32 cellular contexts compared by ENCODE assay signal in genomic region chr3:174783502-174783901, GRCh38.
DNase-seq lines count a peak whose midpoint lies in the region; ATAC-seq, FAIRE-seq and TF ChIP-seq lines count a peak whose summit lies in the region.
"Had no signal": no experiment of that assay in that cellular context is flagged by ENCODE, and none has a peak within 500 bp of the region (broad histone marks: within the 10 kb centered on the region; RNA-seq: fewer than 3 reads in every experiment).

No MANE protein-coding gene starts in this region.

- H3K56ac ChIP-seq in IMR-90 (ENCODE audit: extremely low read depth, insufficient read depth, low read length) = no peak overlapping the region

- peaks cover 2% of the 10 kb centered on the region for H3K9me3 Mint-ChIP-seq in Calu3 (ENCODE audit: low read depth, unreplicated experiment)
- H3K9me3 Mint-ChIP-seq in activated CD4-positive, alpha-beta T cell treated with anti-CD3 and anti-CD28 coated beads, Interleukin-2, amount 10 ng/mL, durations not matched to agents 7 days and 5 days = peaks cover 8% of the 10 kb centered on the region

- H3K27me3 Mint-ChIP-seq in Calu3 (ENCODE audit: unreplicated experiment) = no peaks in the 10 kb centered on the region
- H3K27me3 Mint-ChIP-seq in activated CD4-positive, alpha-beta T cell treated with anti-CD3 and anti-CD28 coated beads, Interleukin-2, amount 10 ng/mL, durations not matched to agents 7 days and 5 days = no peaks in the 10 kb centered on the region
- H3K27me3 Mint-ChIP-seq: B cell; CD4-positive, alpha-beta memory T cell; CD4-positive, alpha-beta T cell; CD4-positive, CD25-positive, alpha-beta regulatory T cell; CD8-positive, alpha-beta memory T cell had no signal

- FAIRE-seq in HepG2 (lab: Jason Lieb, UNC) = no peak
- FAIRE-seq: A549 had no signal

- H3K4me1 ChIP-seq in HepG2 (ENCODE audit: insufficient read depth, low read length) = no peaks in the 10 kb centered on the region
- no peaks in the 10 kb centered on the region for H3K4me1 ChIP-seq in right lobe of liver
- H3K4me1 ChIP-seq in IMR-90 (ENCODE audit: control insufficient read depth, insufficient read depth, low read length) = no peaks in the 10 kb centered on the region
- H3K4me1 ChIP-seq in PC-3 (ENCODE audit: insufficient read depth, low read length) = peaks cover 25% of the 10 kb centered on the region
- H3K4me1 ChIP-seq: A549; BE2C; BLaER1; BLaER1 treated with 17β-estradiol and CSF1 and Interleukin-3, amounts not matched to agents 10 nM and 100 nM; Caco-2 had no signal

- CTCF ChIA-PET in HepG2 (lab: Yijun Ruan, JAX; ENCODE audit: low intra/inter-chr PET ratio, low total read pairs) = no interaction called here
- CTCF ChIA-PET in IMR-90 (lab: Yijun Ruan, JAX) = interaction anchor here (0.5 to 0.8 kb wide), 2 partner anchors 10 to 614 kb away, joined by 3 read pairs; no protein-coding TSS in a partner anchor
- CTCF ChIA-PET in PC-3 (lab: Charles Lee) = no interaction called here
- CTCF ChIA-PET in Calu3 (lab: Charles Lee) = interaction anchor here (0.5 kb wide), 1 partner anchor 58 kb away, joined by 3 read pairs; no protein-coding TSS in a partner anchor
- CTCF ChIA-PET in activated CD4-positive, alpha-beta T cell treated with anti-CD3 and anti-CD28 coated beads, Interleukin-2, amount 10 ng/mL, durations not matched to agents 7 days and 5 days (lab: Charles Lee) = no interaction called here

- in situ Hi-C loops in HepG2 (cut with HindIII; ENCODE audit: extremely low pct_ligation_motif_present, low pct_unique_long_range_greater_than_20kb) = no loop called here
- in situ Hi-C loops in IMR-90 (cut with MboI; ENCODE audit: low sequenced_read_pairs) = no loop called here

- no peak overlapping the region for H3K27ac Mint-ChIP-seq in Calu3 (ENCODE audit: unreplicated experiment)
- H3K27ac Mint-ChIP-seq in activated CD4-positive, alpha-beta T cell treated with anti-CD3 and anti-CD28 coated beads, Interleukin-2, amount 10 ng/mL, durations not matched to agents 7 days and 5 days = no peak overlapping the region
- H3K27ac Mint-ChIP-seq: B cell; CD14-positive monocyte; CD4-positive, alpha-beta memory T cell; CD4-positive, alpha-beta T cell; CD4-positive, CD25-positive, alpha-beta regulatory T cell; CD8-positive, alpha-beta memory T cell; CD8-positive, alpha-beta T cell had no signal

- peak overlapping the region; percentile 76 for H2BK5ac ChIP-seq in IMR-90 (ENCODE audit: low read depth, low read length, poor library complexity, severe bottlenecking)

- TF ChIP-seq CTCF in HepG2 (CRISPR knock-in tag; IDR thresholded peaks at IDR 0.05) = no peak
- TF ChIP-seq CTCF in right lobe of liver (IDR thresholded peaks at IDR 0.05) = no peak
- TF ChIP-seq CTCF in IMR-90 (conservative IDR thresholded peaks at IDR 0.05; ENCODE audit: low read depth, low read length) = no peak
- no peak for TF ChIP-seq CTCF in PC-3 (conservative IDR thresholded peaks at IDR 0.05; ENCODE audit: low read depth, low read length)
- TF ChIP-seq CTCF in Calu3 (IDR thresholded peaks at IDR 0.05; ENCODE audit: unreplicated experiment) = no peak

- TF ChIP-seq POLR2A in HepG2 (IDR thresholded peaks at IDR 0.05; ENCODE audit: insufficient read depth in 1 of 2, low read depth in 2 of 2, low read length in 2 of 2) (no peak), right lobe of liver (IDR thresholded peaks at IDR 0.05) (no peak), IMR-90 (IDR thresholded peaks at IDR 0.05; ENCODE audit: low read depth, low read length) (no peak)

- H2AK5ac ChIP-seq in IMR-90 (ENCODE audit: low read depth, low read length) = 0 out of 2 replicates have a peak overlapping the region, but pooled peaks have one; percentile 85

- H2AFZ ChIP-seq in HepG2 (ENCODE audit: low read length) (no peak overlapping the region), IMR-90 (replicated peaks; ENCODE audit: low read length, poor library complexity) (peak overlapping the region; percentile 40), PC-3 (ENCODE audit: low read length) (no peak overlapping the region)

- H2BK15ac ChIP-seq in IMR-90 (ENCODE audit: low read depth, low read length) = peak overlapping the region; percentile 59; the same call in 1 of the 3 replicates

- peak overlapping the region; percentile 20; the same call in 1 of the 2 replicates for H4K5ac ChIP-seq in IMR-90 (ENCODE audit: low read depth, low read length)

- POLR2A ChIA-PET in HepG2 (lab: Yijun Ruan, JAX) = no interaction called here
- POLR2A ChIA-PET in IMR-90 (lab: Charles Lee; ENCODE audit: unreplicated experiment) = no interaction called here
- POLR2A ChIA-PET in PC-3 (lab: Charles Lee; ENCODE audit: unreplicated experiment) = interaction anchor here (0.5 kb wide), 1 partner anchor 80 kb away, joined by 3 read pairs; no protein-coding TSS in a partner anchor
- POLR2A ChIA-PET in activated CD4-positive, alpha-beta T cell treated with anti-CD3 and anti-CD28 coated beads, Interleukin-2, amount 10 ng/mL, durations not matched to agents 7 days and 5 days (lab: Charles Lee) = no interaction called here

- H3K9me2 ChIP-seq in PC-3 (replicated peaks; ENCODE audit: low read length) = no peaks in the 10 kb centered on the region

- H3K18ac ChIP-seq in IMR-90 (ENCODE audit: low read depth, low read length) = peak overlapping the region; percentile 77; the same call in 1 of the 2 replicates

- H3K9me3 ChIP-seq in HepG2 (ENCODE audit: low read length) (no peaks in the 10 kb centered on the region; the same call in 1 of the 2 replicates), right lobe of liver (no peaks in the 10 kb centered on the region), IMR-90 (ENCODE audit: control insufficient read depth, insufficient read depth, low read length) (no peaks in the 10 kb centered on the region), PC-3 (ENCODE audit: low read length) (no peaks in the 10 kb centered on the region)
- H3K9me3 ChIP-seq: A549, BE2C, BLaER1, Caco-2 had no signal

- peak overlapping the region in 1 of 2 experiments; percentile 51; a peak in 2 of 4 replicates for H4K8ac ChIP-seq in IMR-90 (ENCODE audit: low read depth in 2 of 2, low read length in 2 of 2)

- peak overlapping the region; percentile 70; the same call in 1 of the 2 replicates for H4K91ac ChIP-seq in IMR-90 (ENCODE audit: insufficient read depth, low read depth, low read length)

- dilution Hi-C loops in IMR-90 (cut with HindIII; ENCODE audit: low sequenced_read_pairs, unreplicated experiment) = no loop called here

- peak overlapping the region; percentile 83 for H3K4ac ChIP-seq in IMR-90 (ENCODE audit: low read depth, low read length)

- no peaks in the 10 kb centered on the region for H3F3A ChIP-seq in PC-3 (ENCODE audit: low read length, unreplicated experiment)

- H3K4me2 ChIP-seq in HepG2 (ENCODE audit: low read depth, low read length) (no peak overlapping the region), IMR-90 (ENCODE audit: low read depth, low read length) (no peak overlapping the region), PC-3 (ENCODE audit: low read length) (peak overlapping the region; percentile 57)
- H3K4me2 ChIP-seq: A549; BLaER1; BLaER1 treated with 17β-estradiol and CSF1 and Interleukin-3, amounts not matched to agents 10 nM and 100 nM had no signal

- H3K36me3 ChIP-seq in HepG2 (replicated peaks in 1 of 2; ENCODE audit: control insufficient read depth in 1 of 2, insufficient read depth in 2 of 2, low read length in 2 of 2) = no peaks in the 10 kb centered on the region
- no peaks in the 10 kb centered on the region for H3K36me3 ChIP-seq in right lobe of liver
- no peaks in the 10 kb centered on the region for H3K36me3 ChIP-seq in IMR-90 (ENCODE audit: control insufficient read depth, insufficient read depth, low read length)
- H3K36me3 ChIP-seq in PC-3 (ENCODE audit: low read depth, low read length) = no peaks in the 10 kb centered on the region
- H3K36me3 ChIP-seq: BE2C; BLaER1; BLaER1 treated with 17β-estradiol and CSF1 and Interleukin-3, amounts not matched to agents 10 nM and 100 nM had no signal

- H3K79me1 ChIP-seq in IMR-90 (ENCODE audit: low read depth in 1 of 2, low read length in 2 of 2) = no peaks in the 10 kb centered on the region

- no peaks in the 10 kb centered on the region for H3K4me1 Mint-ChIP-seq in Calu3 (ENCODE audit: low read depth, unreplicated experiment)
- H3K4me1 Mint-ChIP-seq in activated CD4-positive, alpha-beta T cell treated with anti-CD3 and anti-CD28 coated beads, Interleukin-2, amount 10 ng/mL, durations not matched to agents 7 days and 5 days = no peaks in the 10 kb centered on the region
- H3K4me1 Mint-ChIP-seq: B cell; CD14-positive monocyte; CD4-positive, alpha-beta memory T cell; CD4-positive, CD25-positive, alpha-beta regulatory T cell; CD8-positive, alpha-beta memory T cell had no signal

- 0 out of 2 replicates have a peak, but pooled peaks cover 2% of the 10 kb centered on the region for H3K9me1 ChIP-seq in IMR-90 (ENCODE audit: insufficient read depth, low read length)

- WGBS in HepG2 (ENCODE audit: low lambda C conversion rate) = 7% methylated on average over 2 of the region's 2 CpGs
- 68% methylated on average over 2 of the region's 2 CpGs for WGBS in right lobe of liver (ENCODE audit: insufficient coverage, low coverage, low lambda C conversion rate, missing lambda C conversion rate)
- no CpG with 5 or more reads among the region's 2 CpGs for WGBS in IMR-90 (ENCODE audit: extremely low coverage in 2 of 2, insufficient read length in 1 of 2), 2 experiments

- H2AK9ac ChIP-seq in IMR-90 (replicated peaks; ENCODE audit: low read depth, low read length, poor library complexity) = no peak overlapping the region

- H3K79me2 ChIP-seq in HepG2 (ENCODE audit: insufficient read depth, low read length) = no peaks in the 10 kb centered on the region
- H3K79me2 ChIP-seq in PC-3 (ENCODE audit: low read length) = no peaks in the 10 kb centered on the region

- H3K27ac ChIP-seq in HepG2 (ENCODE audit: extremely low read length, insufficient read depth, low read length) (no peak overlapping the region), right lobe of liver (no peak overlapping the region), IMR-90 (ENCODE audit: insufficient read depth, low read length) (no peak overlapping the region), PC-3 (ENCODE audit: low read length) (peak overlapping the region; percentile 87), epithelial cell of prostate (peak overlapping the region; percentile 54)
- H3K27ac ChIP-seq: 22Rv1; A549; BLaER1; BLaER1 treated with 17β-estradiol and CSF1 and Interleukin-3, amounts not matched to agents 10 nM and 100 nM; C4-2B had no signal

- H3K36me3 Mint-ChIP-seq in Calu3 (ENCODE audit: insufficient read depth, unreplicated experiment) = no peaks in the 10 kb centered on the region
- no peaks in the 10 kb centered on the region for H3K36me3 Mint-ChIP-seq in activated CD4-positive, alpha-beta T cell treated with anti-CD3 and anti-CD28 coated beads, Interleukin-2, amount 10 ng/mL, durations not matched to agents 7 days and 5 days (ENCODE audit: low read depth)
- H3K36me3 Mint-ChIP-seq: CD14-positive monocyte; CD4-positive, alpha-beta memory T cell; CD4-positive, CD25-positive, alpha-beta regulatory T cell; CD8-positive, alpha-beta memory T cell; CD8-positive, alpha-beta T cell had no signal

- intact Hi-C loops in HepG2 (cut with micrococcal nuclease; ENCODE audit: unreplicated experiment) = no loop called here
- intact Hi-C loops in right lobe of liver (cut with DNase I) = no loop called here
- intact Hi-C loops in IMR-90 (cut with micrococcal nuclease) = loop anchor here (10.0 kb wide), 1 partner anchor 339 kb away; no protein-coding TSS in a partner anchor
- intact Hi-C loops in PC-3 (cut with micrococcal nuclease) = no loop called here
- intact Hi-C loops in Calu3 (cut with micrococcal nuclease; ENCODE audit: unreplicated experiment) = no loop called here

- peak overlapping the region; percentile 88 for H2BK120ac ChIP-seq in IMR-90 (ENCODE audit: low read depth, low read length)

- H2BK20ac ChIP-seq in IMR-90 (ENCODE audit: low read depth, low read length) = peak overlapping the region; percentile 89

- ATAC-seq in HepG2 (no peak), right lobe of liver (no peak), IMR-90 (ENCODE audit: low read depth) (no peak), PC-3 (no peak)
- ATAC-seq: A549; CD8-positive, alpha-beta T cell had no signal

- H3K4me3 ChIP-seq in HepG2 (replicated peaks in 1 of 3; ENCODE audit: insufficient read depth in 1 of 3, low read depth in 2 of 3, low read length in 3 of 3) (no peak overlapping the region), right lobe of liver (no peak overlapping the region), IMR-90 (ENCODE audit: insufficient read depth, low read depth, low read length) (no peak overlapping the region), PC-3 (ENCODE audit: low read length) (no peak overlapping the region)
- H3K4me3 ChIP-seq: A549; BLaER1; BLaER1 treated with 17β-estradiol and CSF1 and Interleukin-3, amounts not matched to agents 10 nM and 100 nM had no signal

- H3K27me3 ChIP-seq in HepG2 (ENCODE audit: control insufficient read depth in 1 of 2, insufficient read depth in 2 of 2, low read length in 2 of 2) (no peaks in the 10 kb centered on the region), right lobe of liver (no peaks in the 10 kb centered on the region), IMR-90 (ENCODE audit: control insufficient read depth, insufficient read depth, low read length) (no peaks in the 10 kb centered on the region), PC-3 (ENCODE audit: low read length) (no peaks in the 10 kb centered on the region)
- H3K27me3 ChIP-seq: BE2C; BLaER1; BLaER1 treated with 17β-estradiol and CSF1 and Interleukin-3, amounts not matched to agents 10 nM and 100 nM had no signal

- no peak for TF ChIP-seq EP300 in HepG2 (IDR thresholded peaks at IDR 0.05; ENCODE audit: low read depth in 2 of 2, low read length in 2 of 2)
- TF ChIP-seq EP300 in HepG2 (CRISPR knock-in tag; IDR thresholded peaks at IDR 0.05; ENCODE audit: borderline replicate concordance) = no peak

- DNase-seq in HepG2 (ENCODE audit: low spot score) = no peak
- no peak for DNase-seq in right lobe of liver
- no peak for DNase-seq in IMR-90
- DNase-seq in PC-3 = no peak
- DNase-seq in epithelial cell of prostate (ENCODE audit: low read depth, low spot score) = no peak
- DNase-seq in NCI-H146 (lab: John Stamatoyannopoulos, UW) = no peak
- DNase-seq in Calu3 = no peak
- DNase-seq in activated CD4-positive, alpha-beta T cell treated with anti-CD3 and anti-CD28 coated beads, Interleukin-2, amount 10 ng/mL, durations not matched to agents 7 days and 5 days = no peak
- DNase-seq: 8988T; ACHN; AML-193; BE2C; C1 segment of cervical spinal cord; Caco-2; CD4-positive, alpha-beta memory T cell; CD4-positive, alpha-beta T cell; CD4-positive, CD25-positive, alpha-beta regulatory T cell; CD8-positive, alpha-beta memory T cell; CD8-positive, alpha-beta T cell; COR-L47; DMS 273 treated with DMSO at 0.1 percent for 48 hours; DMS153; DMS79; DMS79 treated with DMSO at 0.1 percent for 48 hours; DND-41 had no signal

- no peak overlapping the region for H3K23ac ChIP-seq in IMR-90 (ENCODE audit: low read depth, low read length)

- TF ChIP-seq RAD21 in HepG2 (CRISPR knock-in tag; IDR thresholded peaks at IDR 0.05) (no peak), IMR-90 (IDR thresholded peaks at IDR 0.05; ENCODE audit: low read length) (no peak)

- no peak overlapping the region for H3K4me3 Mint-ChIP-seq in Calu3 (ENCODE audit: low read depth, unreplicated experiment)
- no peak overlapping the region for H3K4me3 Mint-ChIP-seq in activated CD4-positive, alpha-beta T cell treated with anti-CD3 and anti-CD28 coated beads, Interleukin-2, amount 10 ng/mL, durations not matched to agents 7 days and 5 days
- H3K4me3 Mint-ChIP-seq: B cell; CD14-positive monocyte; CD4-positive, alpha-beta memory T cell; CD4-positive, alpha-beta T cell; CD4-positive, CD25-positive, alpha-beta regulatory T cell; CD8-positive, alpha-beta memory T cell; CD8-positive, alpha-beta T cell had no signal

- no peak overlapping the region for H3K9ac ChIP-seq in HepG2 (ENCODE audit: insufficient read depth, low read depth, low read length)
- no peak overlapping the region for H3K9ac ChIP-seq in IMR-90 (ENCODE audit: low read depth, low read length)
- H3K9ac ChIP-seq in PC-3 (ENCODE audit: low read length) = no peak overlapping the region
- H3K9ac ChIP-seq: BLaER1; BLaER1 treated with 17β-estradiol and CSF1 and Interleukin-3, amounts not matched to agents 10 nM and 100 nM had no signal

- BruUV-seq in HepG2 (replicated peaks; lab: Mats Ljungman, UMichigan) = no TSS peak
- no TSS peak for BruUV-seq in IMR-90 (replicated peaks; lab: Mats Ljungman, UMichigan)
- no TSS peak for BruUV-seq in PC-3 (replicated peaks; lab: Mats Ljungman, UMichigan)
- no TSS peak for BruUV-seq in Calu3 (replicated peaks; lab: Mats Ljungman, UMichigan)

- no peaks in the 10 kb centered on the region for H4K20me1 ChIP-seq in HepG2 (ENCODE audit: insufficient read depth, low read length)
- no peaks in the 10 kb centered on the region for H4K20me1 ChIP-seq in IMR-90 (ENCODE audit: insufficient read depth, low read length)
- H4K20me1 ChIP-seq in PC-3 (ENCODE audit: low read length) = no peaks in the 10 kb centered on the region
- H4K20me1 ChIP-seq: BLaER1; BLaER1 treated with 17β-estradiol and CSF1 and Interleukin-3, amounts not matched to agents 10 nM and 100 nM had no signal

- H3K14ac ChIP-seq in IMR-90 (replicated peaks; ENCODE audit: low read depth, low read length) = peak overlapping the region; percentile 72

Comparison
In these comparisons a context has a peak if more than half of its experiments do, and no peak if none do; other contexts are left out.
1. H3K27ac ChIP-seq: peak in PC-3 (single experiment) and epithelial cell of prostate (single experiment); none in HepG2 (single experiment), right lobe of liver (0 of 3) and IMR-90 (single experiment).
2. CTCF ChIA-PET loops: an anchor here in IMR-90 (0.5 to 0.8 kb wide) and Calu3 (0.5 kb wide); none called in HepG2, PC-3 and activated CD4-positive, alpha-beta T cell treated with anti-CD3 and anti-CD28 coated beads, Interleukin-2, amount 10 ng/mL, durations not matched to agents 7 days and 5 days.